ENCODE assay signal across 8 cellular contexts in the genomic region with DNA sequence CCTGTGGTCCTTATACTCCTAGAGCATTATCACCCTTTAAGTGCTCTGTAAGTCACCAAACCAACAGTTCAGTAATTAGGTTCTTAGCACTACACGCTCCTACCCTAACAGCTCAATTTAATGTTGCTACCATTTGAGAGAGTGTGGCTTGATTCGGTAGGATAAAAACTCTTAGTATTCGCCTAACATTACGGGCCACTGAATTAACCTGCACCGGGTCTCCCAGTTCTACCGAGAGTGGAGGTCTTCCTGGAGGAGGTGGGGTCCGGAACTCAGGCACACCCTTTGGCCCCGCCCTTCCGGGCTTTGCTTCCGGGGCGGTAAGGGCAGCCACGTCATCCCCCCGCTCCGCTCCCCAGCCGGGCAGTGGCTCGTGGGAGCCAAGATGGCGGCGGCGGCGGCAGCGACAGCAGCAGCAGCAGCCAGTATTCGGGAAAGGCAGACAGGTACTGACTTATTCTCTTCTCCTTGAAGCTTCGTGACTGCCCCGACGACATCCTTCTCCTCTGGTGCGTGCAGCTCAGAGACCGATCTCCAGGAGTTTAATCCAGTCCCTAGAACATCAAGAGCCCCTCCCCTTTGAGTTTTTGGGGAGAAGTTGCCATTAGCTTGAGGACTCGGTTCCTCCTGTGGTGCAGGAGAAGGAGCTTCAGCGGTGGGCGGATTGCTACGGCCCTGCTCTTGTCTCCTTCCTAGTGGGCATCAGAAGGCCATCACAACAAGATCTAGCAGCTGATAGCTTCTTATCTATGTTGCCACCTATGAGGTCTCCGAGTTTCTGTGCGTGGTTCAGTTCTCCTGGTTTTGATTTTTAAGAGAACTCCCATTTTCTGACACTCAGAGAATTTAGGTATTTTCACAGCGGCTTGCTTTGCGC. TPM values are rescaled to one million over a fixed set of nuclear protein-coding genes. Genes with fewer than 3 reads are reported as not detected.
DNase-seq lines count a peak whose midpoint lies in the region; ATAC-seq and TF ChIP-seq lines count a peak whose summit lies in the region.

A gene with protein sequence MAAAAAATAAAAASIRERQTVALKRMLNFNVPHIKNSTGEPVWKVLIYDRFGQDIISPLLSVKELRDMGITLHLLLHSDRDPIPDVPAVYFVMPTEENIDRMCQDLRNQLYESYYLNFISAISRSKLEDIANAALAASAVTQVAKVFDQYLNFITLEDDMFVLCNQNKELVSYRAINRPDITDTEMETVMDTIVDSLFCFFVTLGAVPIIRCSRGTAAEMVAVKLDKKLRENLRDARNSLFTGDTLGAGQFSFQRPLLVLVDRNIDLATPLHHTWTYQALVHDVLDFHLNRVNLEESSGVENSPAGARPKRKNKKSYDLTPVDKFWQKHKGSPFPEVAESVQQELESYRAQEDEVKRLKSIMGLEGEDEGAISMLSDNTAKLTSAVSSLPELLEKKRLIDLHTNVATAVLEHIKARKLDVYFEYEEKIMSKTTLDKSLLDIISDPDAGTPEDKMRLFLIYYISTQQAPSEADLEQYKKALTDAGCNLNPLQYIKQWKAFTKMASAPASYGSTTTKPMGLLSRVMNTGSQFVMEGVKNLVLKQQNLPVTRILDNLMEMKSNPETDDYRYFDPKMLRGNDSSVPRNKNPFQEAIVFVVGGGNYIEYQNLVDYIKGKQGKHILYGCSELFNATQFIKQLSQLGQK (plus strand): TSS at position 366 of the 877 bp plus-strand sequence. CDS start 20 bp downstream, at position 386.

- peak; percentile 90 for TF ChIP-seq POLR2A in prostate gland (IDR thresholded peaks at IDR 0.05)

- peak within 1 kb of the TSS; percentile 88 for H3K27ac ChIP-seq in left ventricle myocardium inferior (replicated peaks)
- H3K27ac ChIP-seq in prostate gland = peak within 1 kb of the TSS; percentile 82 to 85
- H3K27ac ChIP-seq in urinary bladder (ENCODE audit: low read depth) = peak within 1 kb of the TSS; percentile 53

- H3K27me3 Mint-ChIP-seq in T-helper 1 cell treated with Interleukin-12 subunit alpha and Interleukin-12 subunit beta and Interleukin-4 antibody, amounts not matched to agents 30 μg/mL and 1 μg/mL, for 36 hours (ENCODE audit: low read depth) = no peaks in the 10 kb centered on the region

- H3K4me3 Mint-ChIP-seq in T-helper 1 cell treated with Interleukin-12 subunit alpha and Interleukin-12 subunit beta and Interleukin-4 antibody, amounts not matched to agents 30 μg/mL and 1 μg/mL, for 36 hours = peak within 1 kb of the TSS; percentile 91

- H3K4me1 Mint-ChIP-seq in T-helper 1 cell treated with Interleukin-12 subunit alpha and Interleukin-12 subunit beta and Interleukin-4 antibody, amounts not matched to agents 30 μg/mL and 1 μg/mL, for 36 hours (ENCODE audit: low read depth) = peaks cover 27% of the 10 kb centered on the region

- TF ChIP-seq CTCF in GM13976 (IDR thresholded peaks at IDR 0.05; ENCODE audit: borderline replicate concordance, control extremely low read depth, extremely low read depth, insufficient read depth, missing control alignments) (no peak), left ventricle myocardium inferior (IDR thresholded peaks at IDR 0.05; ENCODE audit: borderline replicate concordance) (no peak), prostate gland (IDR thresholded peaks at IDR 0.05) (no peak)

- peak within 1 kb of the TSS; percentile 95 for H3K27ac Mint-ChIP-seq in T-helper 1 cell treated with Interleukin-12 subunit alpha and Interleukin-12 subunit beta and Interleukin-4 antibody, amounts not matched to agents 30 μg/mL and 1 μg/mL, for 36 hours

- peaks cover 11% of the 10 kb centered on the region for H3K36me3 Mint-ChIP-seq in T-helper 1 cell treated with Interleukin-12 subunit alpha and Interleukin-12 subunit beta and Interleukin-4 antibody, amounts not matched to agents 30 μg/mL and 1 μg/mL, for 36 hours (ENCODE audit: low read depth)

- in situ Hi-C loops in GM13976 (cut with MboI; ENCODE audit: low sequenced_read_pairs, unreplicated experiment) = no loop called here

- intact Hi-C loops in left ventricle myocardium inferior (cut with micrococcal nuclease) (no loop called here), prostate gland (cut with DNase I) (no loop called here)

- ATAC-seq in HG02870 (IDR thresholded peaks at IDR 0.05; ENCODE audit: unreplicated experiment) = peak; percentile 87

- DNase-seq in GM13976 (ENCODE audit: low spot score) = peak; percentile 89
- DNase-seq in NCI-H1694 (lab: John Stamatoyannopoulos, UW) = peak; percentile 92
- DNase-seq in amygdala (lab: John Stamatoyannopoulos, UW) = peak; percentile 33 to 96 (median 87)
- DNase-seq in left ventricle myocardium inferior = peak; percentile 95
- peak; percentile 93 for DNase-seq in prostate gland (ENCODE audit: low spot score)

- no peaks in the 10 kb centered on the region for H3K9me3 ChIP-seq in left ventricle myocardium inferior (replicated peaks)
- no peaks in the 10 kb centered on the region for H3K9me3 ChIP-seq in prostate gland

- no peaks in the 10 kb centered on the region for H3K27me3 ChIP-seq in left ventricle myocardium inferior (ENCODE audit: low read depth)
- H3K27me3 ChIP-seq in prostate gland (replicated peaks; ENCODE audit: insufficient read depth) = no peaks in the 10 kb centered on the region

- H3K36me3 ChIP-seq in left ventricle myocardium inferior = no peaks in the 10 kb centered on the region
- no peaks in the 10 kb centered on the region for H3K36me3 ChIP-seq in prostate gland
- H3K36me3 ChIP-seq in urinary bladder (ENCODE audit: insufficient read depth) = peaks cover 2% of the 10 kb centered on the region

- no peaks in the 10 kb centered on the region for H3K9me3 Mint-ChIP-seq in T-helper 1 cell treated with Interleukin-12 subunit alpha and Interleukin-12 subunit beta and Interleukin-4 antibody, amounts not matched to agents 30 μg/mL and 1 μg/mL, for 36 hours

- WGBS in prostate gland = under 1% methylated on average over 35 of the region's 35 CpGs
- WGBS in urinary bladder = under 1% methylated on average over 35 of the region's 35 CpGs

- H3K4me1 ChIP-seq in left ventricle myocardium inferior (peaks cover 59% of the 10 kb centered on the region), prostate gland (replicated peaks) (no peaks in the 10 kb centered on the region), urinary bladder (ENCODE audit: insufficient read depth) (no peaks in the 10 kb centered on the region)

- peak within 1 kb of the TSS; percentile 85 for H3K4me3 ChIP-seq in left ventricle myocardium inferior
- peak within 1 kb of the TSS; percentile 57 to 72 for H3K4me3 ChIP-seq in prostate gland
- H3K4me3 ChIP-seq in urinary bladder (ENCODE audit: low read depth, low read length) = peak within 1 kb of the TSS; percentile 60

RNA-seq across cellular contexts. Expression of the gene that starts here (rescaled TPM):
- total RNA-seq in left ventricle myocardium inferior (34.8 TPM), prostate gland (10 to 100 TPM; 43.4 to 49.6 TPM), urinary bladder (337 TPM)
- 29.0 TPM for polyA plus RNA-seq in urinary bladder

Comparison
In these comparisons a context has a peak if more than half of its experiments do, and no peak if none do; other contexts are left out.
1. Peak in every context shown above with its lines: DNase-seq, ATAC-seq, H3K4me3 ChIP-seq and H3K27ac ChIP-seq.